In genomic region chr12:51814311-51815088, GRCh38 we compare ENCODE assay signal across 8 cellular contexts. TPM values are rescaled to one million over a fixed set of nuclear protein-coding genes. Genes with fewer than 3 reads are reported as not detected.
DNase-seq lines count a peak whose midpoint lies in the region; ATAC-seq and TF ChIP-seq lines count a peak whose summit lies in the region.

No MANE protein-coding gene starts in this region.

- no peak for ATAC-seq in GM18520 (IDR thresholded peaks at IDR 0.05; ENCODE audit: unreplicated experiment)

- peak; percentile 50 for TF ChIP-seq CTCF in GM12874 (IDR thresholded peaks at IDR 0.05; ENCODE audit: insufficient read depth, low read depth, low read length)

- H3K27ac ChIP-seq in mesodermal cell (ENCODE audit: low read depth, low read length, severe bottlenecking), result peak overlapping the region; percentile 41

- peak overlapping the region; percentile 35 for H3K4me3 ChIP-seq in mesodermal cell (ENCODE audit: extremely low read depth, insufficient read depth, low read length, poor library complexity, severe bottlenecking)

- H3K9me3 ChIP-seq in mesodermal cell (ENCODE audit: control insufficient read depth, low read length), result no peaks in the 10 kb centered on the region

- H3K4me1 ChIP-seq in mesodermal cell (ENCODE audit: control insufficient read depth, insufficient read depth, low read length, poor library complexity, severe bottlenecking), result peaks cover 5% of the 10 kb centered on the region

- 5 to 11% methylated on average over 72 to 97 of the region's 100 CpGs for WGBS in mesodermal cell (ENCODE audit: insufficient coverage in 2 of 2), 2 experiments

- H3K36me3 ChIP-seq in mesodermal cell (ENCODE audit: control insufficient read depth, insufficient read depth, low read length), result peaks cover 2% of the 10 kb centered on the region

- DNase-seq in NCI-H345 treated with DMSO at 0.1 percent for 48 hours (lab: John Stamatoyannopoulos, UW; ENCODE audit: unreplicated experiment) (peak; percentile 12), activated T-cell treated with anti-CD3 and anti-CD28 coated beads for 24 hours (ENCODE audit: low read depth) (peak; percentile 53), epidermal melanocyte (ENCODE audit: insufficient read length, low spot score) (peak; percentile 92), cerebellar cortex (ENCODE audit: low spot score) (no peak)
- peak; percentile 41 for DNase-seq in stimulated activated CD8-positive, alpha-beta memory T cell treated with anti-CD3 and anti-CD28 coated beads, Interleukin-15, amount 100 ng/mL, for 24 hours (ENCODE audit: low read depth)

RNA-seq across cellular contexts. Expression of gene FIGNL2, which starts 34.0 kb away (rescaled TPM):
- 25.1 TPM for polyA plus RNA-seq in mesodermal cell (2013, experiment 1 of 2)
- 23.3 TPM for polyA plus RNA-seq in mesodermal cell (2013, experiment 2 of 2)
